In genomic region chr4:39637572-39638357, GRCh38 we compare ENCODE assay signal across 8 cellular contexts. TPM values are rescaled to one million over a fixed set of nuclear protein-coding genes. Genes with fewer than 3 reads are reported as not detected.
DNase-seq lines count a peak whose midpoint lies in the region; ATAC-seq and TF ChIP-seq lines count a peak whose summit lies in the region.

No MANE protein-coding gene starts in this region.

- H3K9me3 ChIP-seq in PC-3 (ENCODE audit: low read length), result no peaks in the 10 kb centered on the region

- no peaks in the 10 kb centered on the region for H3K27me3 ChIP-seq in PC-3 (ENCODE audit: low read length)

- H3K36me3 ChIP-seq in PC-3 (ENCODE audit: low read depth, low read length), result no peaks in the 10 kb centered on the region

- BruUV-seq in PC-3 (replicated peaks; lab: Mats Ljungman, UMichigan), result TSS peak; percentile 59

- intact Hi-C loops in PC-3 (cut with micrococcal nuclease), result loop anchor here (2.0 kb wide), 1 partner anchor 169 kb away; no protein-coding TSS in a partner anchor

- in situ Hi-C loops in astrocyte of the cerebellum (cut with HindIII; ENCODE audit: low sequenced_read_pairs), result no loop called here

- DNase-seq in activated gamma-delta T cell treated with Interleukin-2 at 50 U/mL for 16 hours, result peak; percentile 17
- no peak for DNase-seq in activated gamma-delta T cell (lab: John Stamatoyannopoulos, UW)
- DNase-seq in PC-3, result peak; percentile 56
- DNase-seq in astrocyte of the cerebellum (ENCODE audit: low read depth), result peak; percentile 38
- DNase-seq in iPS DF 19.7 (ENCODE audit: low read depth, low spot score), result peak; percentile 85
- DNase-seq in putamen (ENCODE audit: low spot score), result peak; percentile 53

- no peaks in the 10 kb centered on the region for H3K9me2 ChIP-seq in PC-3 (replicated peaks; ENCODE audit: low read length)

- H3K27ac ChIP-seq in PC-3 (ENCODE audit: low read length), result peak overlapping the region; percentile 95

- ATAC-seq in HG03280 (IDR thresholded peaks at IDR 0.05; ENCODE audit: unreplicated experiment), result peak; percentile 4
- ATAC-seq in PC-3, result peak; percentile 14; the same call in 1 of the 2 replicates
- no peak for ATAC-seq in HG03039 (IDR thresholded peaks at IDR 0.05; ENCODE audit: unreplicated experiment)

- H3K4me2 ChIP-seq in PC-3 (ENCODE audit: low read length), result peak overlapping the region; percentile 93

- POLR2A ChIA-PET in PC-3 (lab: Charles Lee; ENCODE audit: unreplicated experiment), result interaction anchor here (0.6 to 2.1 kb wide), 5 partner anchors 10 to 110 kb away, joined by 3 to 10 read pairs (median 5); partner anchors contain the start of gene UGDH

- peaks cover 35% of the 10 kb centered on the region for H3K79me2 ChIP-seq in PC-3 (ENCODE audit: low read length)

- no peaks in the 10 kb centered on the region for H4K20me1 ChIP-seq in PC-3 (ENCODE audit: low read length)

- H3K9ac ChIP-seq in PC-3 (ENCODE audit: low read length), result peak overlapping the region; percentile 93

- H3K4me3 ChIP-seq in PC-3 (ENCODE audit: low read length) (peak overlapping the region; percentile 98), astrocyte of the cerebellum (ENCODE audit: low read depth, low read length) (peak overlapping the region; percentile 94)

- H3K4me1 ChIP-seq in PC-3 (ENCODE audit: insufficient read depth, low read length), result peaks cover 23% of the 10 kb centered on the region

- peak overlapping the region; percentile 62 for H2AFZ ChIP-seq in PC-3 (ENCODE audit: low read length)

- CTCF ChIA-PET in PC-3 (lab: Charles Lee), result interaction anchor here (0.6 to 0.7 kb wide), 3 partner anchors 168 to 1589 kb away, joined by 3 to 4 read pairs (median 3); no protein-coding TSS in a partner anchor

- H3F3A ChIP-seq in PC-3 (ENCODE audit: low read length, unreplicated experiment), result no peaks in the 10 kb centered on the region

- TF ChIP-seq CTCF in PC-3 (conservative IDR thresholded peaks at IDR 0.05; ENCODE audit: low read depth, low read length) (no peak), astrocyte of the cerebellum (IDR thresholded peaks at IDR 0.05; ENCODE audit: low read depth, low read length, missing control alignments) (no peak)

RNA-seq across cellular contexts. Expression of gene SMIM14, which starts 0.9 kb away (rescaled TPM):
- total RNA-seq in PC-3 (2014; rRNA removed), result 3.3 and 4.8 TPM in 2 replicates
